Comparison of ENCODE assay signal across 14 cellular contexts in genomic region chr7:157613575-157614322, GRCh38.
DNase-seq lines count a peak whose midpoint lies in the region; ATAC-seq, FAIRE-seq and TF ChIP-seq lines count a peak whose summit lies in the region.
"Had no signal": no experiment of that assay in that cellular context is flagged by ENCODE, and none has a peak within 500 bp of the region (broad histone marks: within the 10 kb centered on the region; RNA-seq: fewer than 3 reads in every experiment).

No MANE protein-coding gene starts in this region.

- H3K36me3 ChIP-seq in K562 (ENCODE audit: control insufficient read depth, insufficient read depth, low read length) (no peaks in the 10 kb centered on the region), mesendoderm (ENCODE audit: control insufficient read depth, insufficient read depth, low read length) (no peaks in the 10 kb centered on the region), thoracic aorta (no peaks in the 10 kb centered on the region)

- no peak overlapping the region for H2BK15ac ChIP-seq in mesendoderm (replicated peaks; ENCODE audit: low read depth)

- POLR2A ChIA-PET in activated CD4-positive, alpha-beta T cell treated with anti-CD3 and anti-CD28 coated beads, Interleukin-2, amount 10 ng/mL, durations not matched to agents 7 days and 5 days (lab: Charles Lee): interaction anchor here (0.6 kb wide), 1 partner anchor 238 kb away, joined by 4 read pairs; no protein-coding TSS in a partner anchor
- POLR2A ChIA-PET in K562 (lab: Yijun Ruan, JAX): interaction anchor here (0.6 to 1.6 kb wide), 3 partner anchors 12 to 289 kb away, joined by 3 to 5 read pairs (median 4); no protein-coding TSS in a partner anchor

- H3K4ac ChIP-seq in mesendoderm (ENCODE audit: low read depth, low read length): no peak overlapping the region

- FAIRE-seq in K562 (lab: Jason Lieb, UNC): no peak
- FAIRE-seq: A549 had no signal

- H2AFZ ChIP-seq in K562 (ENCODE audit: low read depth, low read length): no peak overlapping the region

- H3K27ac ChIP-seq in K562 (ENCODE audit: extremely low read depth, low read depth, low read length) (no peak overlapping the region), mesendoderm (ENCODE audit: low read depth, low read length) (no peak overlapping the region), thoracic aorta (no peak overlapping the region)
- H3K27ac ChIP-seq: A549, HL-60 had no signal

- in situ Hi-C loops in K562 (cut with MboI) (no loop called here), GM13977 (cut with MboI; ENCODE audit: low pct_unique_long_range_greater_than_20kb, low sequenced_read_pairs, unreplicated experiment) (no loop called here)

- no peak overlapping the region for H3K23ac ChIP-seq in mesendoderm (ENCODE audit: low read length)

- H4K20me1 ChIP-seq in K562 (replicated peaks; ENCODE audit: control insufficient read depth, insufficient read depth, low read length): peaks cover 18% of the 10 kb centered on the region

- no peaks in the 10 kb centered on the region for H3K9me3 Mint-ChIP-seq in activated CD4-positive, alpha-beta T cell treated with anti-CD3 and anti-CD28 coated beads, Interleukin-2, amount 10 ng/mL, durations not matched to agents 7 days and 5 days
- H3K9me3 Mint-ChIP-seq: activated T-cell treated with anti-CD3 and anti-CD28 coated beads, Interleukin-2, amount 50 U/mL, for 24 hours had no signal

- H3K27me3 Mint-ChIP-seq in activated CD4-positive, alpha-beta T cell treated with anti-CD3 and anti-CD28 coated beads, Interleukin-2, amount 10 ng/mL, durations not matched to agents 7 days and 5 days: no peaks in the 10 kb centered on the region
- H3K27me3 Mint-ChIP-seq: activated T-cell treated with anti-CD3 and anti-CD28 coated beads, Interleukin-2, amount 50 U/mL, for 24 hours had no signal

- H3K27me3 ChIP-seq in K562 (ENCODE audit: control insufficient read depth in 2 of 2, insufficient read depth in 2 of 2, low read length in 2 of 2): peaks cover 82 to 97% of the 10 kb centered on the region in 2 experiments
- no peaks in the 10 kb centered on the region for H3K27me3 ChIP-seq in mesendoderm (ENCODE audit: insufficient read depth, low read length, poor library complexity)
- no peaks in the 10 kb centered on the region for H3K27me3 ChIP-seq in thoracic aorta (replicated peaks; ENCODE audit: insufficient read depth)

- H3K4me3 Mint-ChIP-seq in activated CD4-positive, alpha-beta T cell treated with anti-CD3 and anti-CD28 coated beads, Interleukin-2, amount 10 ng/mL, durations not matched to agents 7 days and 5 days: no peak overlapping the region

- no peaks in the 10 kb centered on the region for H3K36me3 Mint-ChIP-seq in activated CD4-positive, alpha-beta T cell treated with anti-CD3 and anti-CD28 coated beads, Interleukin-2, amount 10 ng/mL, durations not matched to agents 7 days and 5 days (ENCODE audit: low read depth)

- no peak overlapping the region for H4K5ac ChIP-seq in mesendoderm (ENCODE audit: low read length)

- no peaks in the 10 kb centered on the region for H3K9me1 ChIP-seq in K562 (ENCODE audit: control insufficient read depth, insufficient read depth, low read length)

- H3K79me2 ChIP-seq in K562 (ENCODE audit: control insufficient read depth, insufficient read depth, low read length) (no peaks in the 10 kb centered on the region), mesendoderm (ENCODE audit: control insufficient read depth, insufficient read depth, low read length) (no peaks in the 10 kb centered on the region)

- H3K4me1 ChIP-seq in K562 (replicated peaks in 1 of 2; ENCODE audit: control insufficient read depth in 2 of 2, insufficient read depth in 2 of 2, low read length in 2 of 2) (peaks cover 0 to 26% of the 10 kb centered on the region in 2 experiments; a peak in 1 of 5 replicates), mesendoderm (ENCODE audit: control insufficient read depth, low read depth, low read length) (no peaks in the 10 kb centered on the region), thoracic aorta (ENCODE audit: control insufficient read depth in 1 of 2, low read depth in 2 of 2) (no peaks in the 10 kb centered on the region)
- H3K4me1 ChIP-seq: A549 had no signal

- TF ChIP-seq CTCF in K562 (IDR thresholded peaks at IDR 0.05 in 2 of 3, conservative IDR thresholded peaks at IDR 0.05 in 1 of 3; ENCODE audit: insufficient read depth in 2 of 3, low read depth in 1 of 3, low read length in 3 of 3): no peak
- no peak for TF ChIP-seq CTCF in thoracic aorta (IDR thresholded peaks at IDR 0.05)
- TF ChIP-seq CTCF in GM13977 (IDR thresholded peaks at IDR 0.05; ENCODE audit: extremely low read depth, insufficient read depth, missing control alignments): no peak

- no peak for TF ChIP-seq RAD21 in K562 (CRISPR knock-in tag; conservative IDR thresholded peaks at IDR 0.05 in 1 of 2, IDR thresholded peaks at IDR 0.05 in 1 of 2)

- no peak overlapping the region for H2AK5ac ChIP-seq in mesendoderm (ENCODE audit: low read length)

- H3K4me3 ChIP-seq in K562: no peak overlapping the region
- no peak overlapping the region for H3K4me3 ChIP-seq in mesendoderm (ENCODE audit: low read length)
- peak overlapping the region; percentile 55 for H3K4me3 ChIP-seq in thoracic aorta
- H3K4me3 ChIP-seq: A549 had no signal

- DNase-seq in activated CD4-positive, alpha-beta T cell treated with anti-CD3 and anti-CD28 coated beads, Interleukin-2, amount 10 ng/mL, durations not matched to agents 7 days and 5 days: no peak
- DNase-seq in activated CD4-positive, alpha-beta T cell treated with anti-CD3 and anti-CD28 coated beads, Interleukin-2, amount 50 U/mL, for 48 hours: no peak
- no peak for DNase-seq in K562 (ENCODE audit: extremely low read depth in 1 of 4, low spot score in 3 of 4)
- DNase-seq in mesendoderm: peak; percentile 54
- no peak for DNase-seq in thoracic aorta (ENCODE audit: low spot score)
- DNase-seq in GM13977 (ENCODE audit: low spot score): no peak
- no peak for DNase-seq in NOMO-1 treated with dmso at 0.1 percent for 144 hours (lab: John Stamatoyannopoulos, UW; ENCODE audit: unreplicated experiment)
- DNase-seq: mesenchymal stem cell, NCI-H345 had no signal

- H3K79me1 ChIP-seq in mesendoderm (ENCODE audit: low read length): no peaks in the 10 kb centered on the region

- H3K56ac ChIP-seq in mesendoderm (ENCODE audit: low read length): no peak overlapping the region

- H3K9me3 ChIP-seq in K562 (replicated peaks; ENCODE audit: control insufficient read depth, insufficient read depth, low read depth, low read length) (no peaks in the 10 kb centered on the region), thoracic aorta (no peaks in the 10 kb centered on the region)
- H3K9me3 ChIP-seq: A549 had no signal

- H2BK5ac ChIP-seq in mesendoderm (ENCODE audit: low read length): no peak overlapping the region

- ATAC-seq in K562 (no peak), thoracic aorta (ENCODE audit: insufficient number of reproducible peaks, low FRiP score, low read depth) (no peak), HG03432 (IDR thresholded peaks at IDR 0.05; ENCODE audit: unreplicated experiment) (no peak)
- ATAC-seq: A549, SK-N-SH treated with all-trans-retinoic acid at 6 μM for 48 hours had no signal

- peaks cover 28% of the 10 kb centered on the region for H3K4me1 Mint-ChIP-seq in activated CD4-positive, alpha-beta T cell treated with anti-CD3 and anti-CD28 coated beads, Interleukin-2, amount 10 ng/mL, durations not matched to agents 7 days and 5 days

- H3K4me2 ChIP-seq in K562 (ENCODE audit: insufficient read depth, low read length): no peak overlapping the region
- no peak overlapping the region for H3K4me2 ChIP-seq in mesendoderm (ENCODE audit: low read length)
- H3K4me2 ChIP-seq: A549 had no signal

- H3K9ac ChIP-seq in K562 (ENCODE audit: insufficient read depth in 1 of 2, low read depth in 2 of 2, low read length in 2 of 2) (no peak overlapping the region), mesendoderm (ENCODE audit: low read length) (no peak overlapping the region)

- no TSS peak for BruUV-seq in K562 (replicated peaks; lab: Mats Ljungman, UMichigan)

- no peak overlapping the region for H4K8ac ChIP-seq in mesendoderm (ENCODE audit: low read depth, low read length)

- H3K27ac Mint-ChIP-seq in activated CD4-positive, alpha-beta T cell treated with anti-CD3 and anti-CD28 coated beads, Interleukin-2, amount 10 ng/mL, durations not matched to agents 7 days and 5 days: peak overlapping the region; percentile 3

- intact Hi-C loops in K562 (cut with micrococcal nuclease): no loop called here

- H2BK120ac ChIP-seq in mesendoderm (ENCODE audit: low read depth, low read length): no peak overlapping the region

- H3K18ac ChIP-seq in mesendoderm (ENCODE audit: low read length): no peak overlapping the region

- CTCF ChIA-PET in activated CD4-positive, alpha-beta T cell treated with anti-CD3 and anti-CD28 coated beads, Interleukin-2, amount 10 ng/mL, durations not matched to agents 7 days and 5 days (lab: Charles Lee): interaction anchor here (1.0 kb wide), 1 partner anchor 9 kb away, joined by 3 read pairs; no protein-coding TSS in a partner anchor
- CTCF ChIA-PET in K562 (lab: Yijun Ruan, JAX; ENCODE audit: low intra/inter-chr PET ratio): no interaction called here

- no peak for TF ChIP-seq POLR2A in K562 (conservative IDR thresholded peaks at IDR 0.05)

- WGBS in K562 (ENCODE audit: insufficient coverage, low coverage, missing lambda C conversion rate): 21% methylated on average over 45 of the region's 51 CpGs
- WGBS in mesendoderm (ENCODE audit: extremely low coverage, insufficient coverage, low lambda C conversion rate): no CpG with 5 or more reads among the region's 51 CpGs

- no peak for TF ChIP-seq EP300 in K562 (IDR thresholded peaks at IDR 0.05; ENCODE audit: low read length)

TF ChIP-seq in K562, 482 proteins besides CTCF, POLR2A, EP300 and RAD21:
- no peak for TF ChIP-seq NR2C1 (IDR thresholded peaks at IDR 0.05)
- no peak for TF ChIP-seq NR2C1 (tag; IDR thresholded peaks at IDR 0.05)
- TF ChIP-seq ZNF263 (CRISPR knock-in tag; IDR thresholded peaks at IDR 0.05; ENCODE audit: borderline replicate concordance): peak; percentile 52
- TF ChIP-seq RBM14 (IDR thresholded peaks at IDR 0.05; ENCODE audit: borderline replicate concordance, insufficient read depth, low read depth, low read length): 0 out of 2 replicates have a peak, but pooled peaks have one; percentile 7
- TF ChIP-seq POU5F1 (IDR thresholded peaks at IDR 0.05; ENCODE audit: borderline replicate concordance, low read depth, low read length, partially characterized antibody): no peak
- no peak for TF ChIP-seq PURB (CRISPR knock-in tag; IDR thresholded peaks at IDR 0.05; ENCODE audit: low read depth)
